ENCODE assay signal across 16 cellular contexts in the genomic region with DNA sequence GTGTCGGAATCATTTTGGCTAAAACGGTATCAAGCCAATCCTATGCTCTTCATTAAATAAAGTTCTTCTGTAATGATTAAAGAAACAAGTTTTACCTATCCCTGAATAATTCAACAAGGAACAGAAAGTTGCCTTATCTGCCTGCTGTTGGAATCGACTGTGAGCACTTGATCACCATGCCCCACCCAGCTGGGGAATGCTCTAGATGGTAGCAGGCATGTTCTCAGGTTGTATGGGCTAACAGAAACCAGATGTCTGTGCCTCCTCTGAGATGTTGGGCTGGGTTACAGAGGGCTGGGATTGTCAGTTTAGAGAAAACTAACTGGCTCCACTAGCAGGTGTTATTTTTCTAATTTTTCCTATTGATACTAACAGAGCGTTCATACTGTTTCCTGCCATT. TPM values are rescaled to one million over a fixed set of nuclear protein-coding genes. Genes with fewer than 3 reads are reported as not detected.
DNase-seq lines count a peak whose midpoint lies in the region; ATAC-seq and TF ChIP-seq lines count a peak whose summit lies in the region.
"Had no signal": no experiment of that assay in that cellular context is flagged by ENCODE, and none has a peak within 500 bp of the region (broad histone marks: within the 10 kb centered on the region; RNA-seq: fewer than 3 reads in every experiment).

No MANE protein-coding gene starts in this region.

- no peaks in the 10 kb centered on the region for H3K79me2 ChIP-seq in hepatocyte

- no peak overlapping the region for H2BK20ac ChIP-seq in IMR-90 (ENCODE audit: low read depth, low read length)

- no peak overlapping the region for H3K18ac ChIP-seq in IMR-90 (ENCODE audit: low read depth, low read length)

- BruUV-seq in IMR-90 (replicated peaks; lab: Mats Ljungman, UMichigan) = no TSS peak

- no peak overlapping the region for H2BK15ac ChIP-seq in IMR-90 (ENCODE audit: low read depth, low read length)

- H3K27me3 ChIP-seq in IMR-90 (ENCODE audit: control insufficient read depth, insufficient read depth, low read length) = no peaks in the 10 kb centered on the region
- H3K27me3 ChIP-seq in colonic mucosa = no peaks in the 10 kb centered on the region
- no peaks in the 10 kb centered on the region for H3K27me3 ChIP-seq in hepatocyte
- H3K27me3 ChIP-seq in transverse colon = no peaks in the 10 kb centered on the region
- H3K27me3 ChIP-seq: stomach had no signal

- H4K91ac ChIP-seq in IMR-90 (ENCODE audit: insufficient read depth, low read depth, low read length) = no peak overlapping the region

- H3K27me3 Mint-ChIP-seq in activated CD8-positive, alpha-beta T cell treated with anti-CD3 and anti-CD28 coated beads for 36 hours = peaks cover 5% of the 10 kb centered on the region

- no peak overlapping the region for H3K27ac Mint-ChIP-seq in activated CD8-positive, alpha-beta T cell treated with anti-CD3 and anti-CD28 coated beads for 36 hours
- H3K27ac Mint-ChIP-seq: activated naive CD4-positive, alpha-beta T cell treated with anti-CD3 and anti-CD28 coated beads, Interleukin-2, amount 50 U/mL, for 24 hours had no signal

- no peak overlapping the region for H2AK5ac ChIP-seq in IMR-90 (ENCODE audit: low read depth, low read length)

- no peak for TF ChIP-seq CTCF in IMR-90 (conservative IDR thresholded peaks at IDR 0.05; ENCODE audit: low read depth, low read length)
- TF ChIP-seq CTCF in colonic mucosa (IDR thresholded peaks at IDR 0.05) = no peak
- no peak for TF ChIP-seq CTCF in hepatocyte (IDR thresholded peaks at IDR 0.05; ENCODE audit: poor library complexity)
- TF ChIP-seq CTCF in transverse colon (IDR thresholded peaks at IDR 0.05) = no peak
- TF ChIP-seq CTCF in lower leg skin (IDR thresholded peaks at IDR 0.05) = no peak
- no peak for TF ChIP-seq CTCF in activated CD8-positive, alpha-beta T cell treated with anti-CD3 and anti-CD28 coated beads for 36 hours (IDR thresholded peaks at IDR 0.05)

- peaks cover 75% of the 10 kb centered on the region for H3K36me3 ChIP-seq in IMR-90 (ENCODE audit: control insufficient read depth, insufficient read depth, low read length)
- H3K36me3 ChIP-seq in colonic mucosa = no peaks in the 10 kb centered on the region
- H3K36me3 ChIP-seq in hepatocyte (replicated peaks; ENCODE audit: insufficient read depth, low read depth) = no peaks in the 10 kb centered on the region
- no peaks in the 10 kb centered on the region for H3K36me3 ChIP-seq in transverse colon

- H3K36me3 Mint-ChIP-seq in activated CD8-positive, alpha-beta T cell treated with anti-CD3 and anti-CD28 coated beads for 36 hours (ENCODE audit: low read depth) = peaks cover 2% of the 10 kb centered on the region
- H3K36me3 Mint-ChIP-seq: activated naive CD4-positive, alpha-beta T cell treated with anti-CD3 and anti-CD28 coated beads, Interleukin-2, amount 50 U/mL, for 24 hours had no signal

- no peak overlapping the region for H2BK120ac ChIP-seq in IMR-90 (ENCODE audit: low read depth, low read length)

- H4K5ac ChIP-seq in IMR-90 (ENCODE audit: low read depth, low read length) = no peak overlapping the region

- H3K9me3 ChIP-seq in IMR-90 (ENCODE audit: control insufficient read depth, insufficient read depth, low read length) = no peaks in the 10 kb centered on the region
- H3K9me3 ChIP-seq in colonic mucosa = no peaks in the 10 kb centered on the region
- no peaks in the 10 kb centered on the region for H3K9me3 ChIP-seq in hepatocyte (ENCODE audit: low read depth)
- H3K9me3 ChIP-seq in transverse colon = no peaks in the 10 kb centered on the region
- H3K9me3 ChIP-seq: stomach had no signal

- H3K9me2 ChIP-seq in hepatocyte (replicated peaks; ENCODE audit: insufficient read depth) = no peaks in the 10 kb centered on the region

- H3K4me2 ChIP-seq in IMR-90 (ENCODE audit: low read depth, low read length) (no peak overlapping the region), hepatocyte (no peak overlapping the region)

- dilution Hi-C loops in IMR-90 (cut with HindIII; ENCODE audit: low sequenced_read_pairs, unreplicated experiment) = no loop called here

- no peak overlapping the region for H2BK5ac ChIP-seq in IMR-90 (ENCODE audit: low read depth, low read length, poor library complexity, severe bottlenecking)

- 0 out of 2 replicates have a peak overlapping the region, but pooled peaks have one; percentile 37 for H3K14ac ChIP-seq in IMR-90 (replicated peaks; ENCODE audit: low read depth, low read length)

- peaks cover 9% of the 10 kb centered on the region for H3K4me1 ChIP-seq in IMR-90 (ENCODE audit: control insufficient read depth, insufficient read depth, low read length)
- H3K4me1 ChIP-seq in colonic mucosa = peaks cover 3% of the 10 kb centered on the region
- H3K4me1 ChIP-seq in hepatocyte (ENCODE audit: insufficient read depth) = peaks cover 6% of the 10 kb centered on the region
- peaks cover 8 to 43% (median 31%) of the 10 kb centered on the region in 4 donors for H3K4me1 ChIP-seq in transverse colon

- H3K27ac ChIP-seq in IMR-90 (ENCODE audit: insufficient read depth, low read length) (no peak overlapping the region), colonic mucosa (peak overlapping the region; percentile 45), hepatocyte (peak overlapping the region; percentile 22), transverse colon (peak overlapping the region; percentile 66 to 79 (median 76))
- H3K27ac ChIP-seq: stomach had no signal

- no peak for TF ChIP-seq EP300 in transverse colon (IDR thresholded peaks at IDR 0.05; ENCODE audit: low read depth)

- in situ Hi-C loops in IMR-90 (cut with MboI; ENCODE audit: low sequenced_read_pairs) (loop anchor here (25.0 kb wide), 1 partner anchor 694 kb away; the partner anchor contains the start of gene PSMC6), transverse colon (cut with MboI; ENCODE audit: low pct_ligation_motif_present in 1 of 4, low pct_unique_long_range_greater_than_20kb in 1 of 4, low sequenced_read_pairs in 3 of 4) (loop anchor here in 1 of 4 donors (25.0 kb wide), 2 partner anchors 244 to 469 kb away; partner anchors contain the start of gene PTGDR)

- H3K9me1 ChIP-seq in IMR-90 (ENCODE audit: insufficient read depth, low read length) = peaks cover 42% of the 10 kb centered on the region

- H3K9me3 Mint-ChIP-seq in activated CD8-positive, alpha-beta T cell treated with anti-CD3 and anti-CD28 coated beads for 36 hours = peaks cover 4% of the 10 kb centered on the region
- H3K9me3 Mint-ChIP-seq: activated naive CD4-positive, alpha-beta T cell treated with anti-CD3 and anti-CD28 coated beads, Interleukin-2, amount 50 U/mL, for 24 hours had no signal

- POLR2A ChIA-PET in IMR-90 (lab: Charles Lee; ENCODE audit: unreplicated experiment) = interaction anchor here (0.5 kb wide), 1 partner anchor 570 kb away, joined by 3 read pairs; no protein-coding TSS in a partner anchor
- POLR2A ChIA-PET in activated CD8-positive, alpha-beta T cell treated with anti-CD3 and anti-CD28 coated beads for 36 hours (lab: Charles Lee) = interaction anchor here (1.1 kb wide), 1 partner anchor 10 kb away, joined by 3 read pairs; no protein-coding TSS in a partner anchor

- no peak overlapping the region for H2AK9ac ChIP-seq in IMR-90 (replicated peaks; ENCODE audit: low read depth, low read length, poor library complexity)

- H2AFZ ChIP-seq in IMR-90 (replicated peaks; ENCODE audit: low read length, poor library complexity) (no peak overlapping the region), hepatocyte (no peak overlapping the region)

- WGBS in IMR-90 (ENCODE audit: extremely low coverage in 2 of 2, insufficient read length in 1 of 2), 2 experiments = no CpG with 5 or more reads among the region's 4 CpGs
- WGBS in hepatocyte (ENCODE audit: low lambda C conversion rate, missing lambda C conversion rate) = 73% methylated on average over 4 of the region's 4 CpGs
- WGBS in transverse colon (ENCODE audit: low coverage in 1 of 2), 2 donors = 56 to 66% methylated on average over 4 of the region's 4 CpGs
- WGBS in lower leg skin, 2 donors = 71 to 74% methylated on average over 4 of the region's 4 CpGs

- no peaks in the 10 kb centered on the region for H4K20me1 ChIP-seq in IMR-90 (ENCODE audit: insufficient read depth, low read length)
- no peaks in the 10 kb centered on the region for H4K20me1 ChIP-seq in hepatocyte (ENCODE audit: insufficient read depth, poor library complexity, severe bottlenecking)

- intact Hi-C loops in IMR-90 (cut with micrococcal nuclease) (no loop called here), colonic mucosa (cut with DNase I) (no loop called here), transverse colon (cut with DNase I; ENCODE audit: low total_unique reads) (no loop called here), lower leg skin (cut with DNase I; ENCODE audit: low total_unique reads) (no loop called here)
- intact Hi-C loops in activated CD8-positive, alpha-beta T cell treated with anti-CD3 and anti-CD28 coated beads for 36 hours (cut with micrococcal nuclease) = no loop called here

- H3K4me3 ChIP-seq in IMR-90 (ENCODE audit: insufficient read depth, low read depth, low read length) = no peak overlapping the region
- no peak overlapping the region for H3K4me3 ChIP-seq in colonic mucosa
- H3K4me3 ChIP-seq in hepatocyte = no peak overlapping the region
- no peak overlapping the region for H3K4me3 ChIP-seq in transverse colon
- H3K4me3 ChIP-seq in lower leg skin (ENCODE audit: low read depth, poor library complexity, severe bottlenecking) = no peak overlapping the region
- H3K4me3 ChIP-seq: stomach had no signal

- peaks cover 32% of the 10 kb centered on the region for H3K4me1 Mint-ChIP-seq in activated CD8-positive, alpha-beta T cell treated with anti-CD3 and anti-CD28 coated beads for 36 hours (ENCODE audit: low read depth)

- H4K8ac ChIP-seq in IMR-90 (ENCODE audit: low read depth in 2 of 2, low read length in 2 of 2) = no peak overlapping the region

- no peak for TF ChIP-seq RAD21 in IMR-90 (IDR thresholded peaks at IDR 0.05; ENCODE audit: low read length)

- H3K4ac ChIP-seq in IMR-90 (ENCODE audit: low read depth, low read length) = no peak overlapping the region

- H3K9ac ChIP-seq in IMR-90 (ENCODE audit: low read depth, low read length) (no peak overlapping the region), colonic mucosa (ENCODE audit: low read depth in 2 of 2, low read length in 2 of 2) (no peak overlapping the region)

- CTCF ChIA-PET in IMR-90 (lab: Yijun Ruan, JAX) = interaction anchor here (0.6 kb wide), 1 partner anchor 155 kb away, joined by 7 read pairs; no protein-coding TSS in a partner anchor
- CTCF ChIA-PET in activated CD8-positive, alpha-beta T cell treated with anti-CD3 and anti-CD28 coated beads for 36 hours (lab: Charles Lee) = interaction anchor here (0.7 kb wide), 1 partner anchor 26 kb away, joined by 3 read pairs; no protein-coding TSS in a partner anchor

- H3K56ac ChIP-seq in IMR-90 (ENCODE audit: extremely low read depth, insufficient read depth, low read length) = no peak overlapping the region

- no peak for ATAC-seq in IMR-90 (ENCODE audit: low read depth)
- ATAC-seq in activated CD8-positive, alpha-beta T cell treated with anti-CD3 and anti-CD28 coated beads for 36 hours = no peak

- TF ChIP-seq POLR2A in IMR-90 (IDR thresholded peaks at IDR 0.05; ENCODE audit: low read depth, low read length) = no peak
- no peak for TF ChIP-seq POLR2A in transverse colon (IDR thresholded peaks at IDR 0.05)
- no peak for TF ChIP-seq POLR2A in lower leg skin (IDR thresholded peaks at IDR 0.05)

- DNase-seq in IMR-90 (no peak), colonic mucosa (peak; percentile 76), hepatocyte (ENCODE audit: low spot score) (peak; percentile 26), transverse colon (peak; percentile 73), NCI-H1417 treated with DMSO at 0.1 percent for 48 hours (lab: John Stamatoyannopoulos, UW) (no peak), lower leg skin (ENCODE audit: low spot score in 2 of 2) (no peak)
- no peak for DNase-seq in activated CD8-positive, alpha-beta T cell treated with anti-CD3 and anti-CD28 coated beads for 36 hours
- DNase-seq: activated CD4-positive, CD25-positive, alpha-beta regulatory T cell treated with anti-CD3 and anti-CD28 coated beads, Interleukin-2, amount 50 U/mL, for 72 hours; activated T-cell treated with anti-CD3 and anti-CD28 coated beads, Interleukin-2, amount 50 U/mL, for 48 hours; AML-193; cerebellar nuclear complex; effector memory CD4-positive, alpha-beta T cell; NCI-H510A treated with DMSO at 0.1 percent for 48 hours; stimulated activated CD4-positive, alpha-beta T cell treated with anti-CD3 and anti-CD28 coated beads, Interleukin-4, amount 100 ng/mL, for 1 hour; stomach had no signal

- no peak overlapping the region for H3K4me3 Mint-ChIP-seq in activated CD8-positive, alpha-beta T cell treated with anti-CD3 and anti-CD28 coated beads for 36 hours
- H3K4me3 Mint-ChIP-seq: activated naive CD4-positive, alpha-beta T cell treated with anti-CD3 and anti-CD28 coated beads, Interleukin-2, amount 50 U/mL, for 24 hours had no signal

- H3K23ac ChIP-seq in IMR-90 (ENCODE audit: low read depth, low read length) = no peak overlapping the region

- peaks cover 55 to 79% of the 10 kb centered on the region in 2 experiments for H3K79me1 ChIP-seq in IMR-90 (ENCODE audit: low read depth in 1 of 2, low read length in 2 of 2)

RNA-seq across cellular contexts. Expression of gene RTRAF, which starts 28.9 kb away (rescaled TPM):
- 53.2 and 94.7 TPM in 2 replicates for total RNA-seq in IMR-90 (2012; rRNA removed)
- polyA plus RNA-seq in IMR-90 (2012; rRNA removed) = 102 and 139 TPM in 2 replicates
- 4.0 and 8.4 TPM in 2 replicates for polyA plus RNA-seq in IMR-90 (2012; cell fraction: cytosol; rRNA removed)
- polyA plus RNA-seq in IMR-90 (2012; cell fraction: nucleus; rRNA removed; ENCODE audit: low replicate concordance) = 1.5 and 27.7 TPM in 2 replicates
- total RNA-seq in colonic mucosa = 100 to 1,000 TPM; 157 to 181 TPM
- total RNA-seq in hepatocyte = 94.7 and 96.8 TPM in 2 replicates
- 177 and 194 TPM in 2 replicates for polyA plus RNA-seq in hepatocyte
- total RNA-seq in transverse colon = 10 to 100 TPM; 28.1 to 92.8 (median 51.5) TPM
- 10 to 100 TPM; 32.5 to 48.0 (median 40.6) TPM for total RNA-seq in lower leg skin
- total RNA-seq in activated CD8-positive, alpha-beta T cell treated with anti-CD3 and anti-CD28 coated beads for 36 hours = 100 to 1,000 TPM; 230 to 235 TPM

RNA-seq across cellular contexts. Expression of gene NID2, which starts 50.6 kb away (rescaled TPM):
- total RNA-seq in IMR-90 (2012; rRNA removed) = 101 and 102 TPM in 2 replicates
- 278 and 303 TPM in 2 replicates for polyA plus RNA-seq in IMR-90 (2012; rRNA removed)
- 237 and 279 TPM in 2 replicates for polyA plus RNA-seq in IMR-90 (2012; cell fraction: cytosol; rRNA removed)
- polyA plus RNA-seq in IMR-90 (2012; cell fraction: nucleus; rRNA removed; ENCODE audit: low replicate concordance) = 363 and 859 TPM in 2 replicates
- total RNA-seq in colonic mucosa = 10 to 100 TPM; 18.8 to 28.7 TPM
- total RNA-seq in hepatocyte = 43.1 and 52.8 TPM in 2 replicates
- 60.4 and 65.7 TPM in 2 replicates for polyA plus RNA-seq in hepatocyte
- 10 to 100 TPM in 3 of 4 donors, 1 to 10 TPM in 1; 8.3 to 62.7 (median 27.4) TPM for total RNA-seq in transverse colon
- total RNA-seq in lower leg skin = 1 to 10 TPM in 2 of 4 donors, under 1 TPM in 2; 0.17 to 3.0 (median 1.1) TPM
- total RNA-seq in activated CD8-positive, alpha-beta T cell treated with anti-CD3 and anti-CD28 coated beads for 36 hours = under 1 TPM in 1 of 2 experiments, not detected in 1; 0.29 TPM

Comparison
In these comparisons a context has a peak if more than half of its experiments do, and no peak if none do; other contexts are left out.
1. DNase-seq: peak in colonic mucosa (single experiment), hepatocyte (single experiment) and transverse colon (single experiment); none in IMR-90 (single experiment), NCI-H1417 treated with DMSO at 0.1 percent for 48 hours (single experiment), lower leg skin (0 of 2) and activated CD8-positive, alpha-beta T cell treated with anti-CD3 and anti-CD28 coated beads for 36 hours (single experiment).